ENCODE assay signal across 16 cellular contexts in genomic region chr6:46637145-46637544, GRCh38. TPM values are rescaled to one million over a fixed set of nuclear protein-coding genes. Genes with fewer than 3 reads are reported as not detected.
DNase-seq lines count a peak whose midpoint lies in the region; ATAC-seq and TF ChIP-seq lines count a peak whose summit lies in the region.
"Had no signal": no experiment of that assay in that cellular context is flagged by ENCODE, and none has a peak within 500 bp of the region (broad histone marks: within the 10 kb centered on the region; RNA-seq: fewer than 3 reads in every experiment).

No MANE protein-coding gene starts in this region.

- POLR2A ChIA-PET in PC-3 (lab: Charles Lee; ENCODE audit: unreplicated experiment): no interaction called here

- H3K79me2 ChIP-seq in PC-3 (ENCODE audit: low read length) (no peaks in the 10 kb centered on the region), parathyroid adenoma (no peaks in the 10 kb centered on the region)

- intact Hi-C loops in PC-3 (cut with micrococcal nuclease): no loop called here
- intact Hi-C loops in esophagus squamous epithelium (cut with DNase I): no loop called here

- H3K27ac ChIP-seq in PC-3 (ENCODE audit: low read length) (0 out of 2 replicates have a peak overlapping the region, but pooled peaks have one; percentile 7), esophagus squamous epithelium (peak overlapping the region in 3 of 4 donors; percentile 5 to 50 (median 36)), parathyroid adenoma (peak overlapping the region; percentile 32)
- H3K27ac ChIP-seq: BLaER1 treated with 17β-estradiol and CSF1 and Interleukin-3, amounts not matched to agents 10 nM and 100 nM; testis had no signal

- no peaks in the 10 kb centered on the region for H3F3A ChIP-seq in PC-3 (ENCODE audit: low read length, unreplicated experiment)

- peaks cover 27% of the 10 kb centered on the region for H3K4me1 ChIP-seq in PC-3 (ENCODE audit: insufficient read depth, low read length)
- peaks cover 0 to 5% (median 4%) of the 10 kb centered on the region in 3 donors for H3K4me1 ChIP-seq in esophagus squamous epithelium
- H3K4me1 ChIP-seq in parathyroid adenoma: peaks cover 14% of the 10 kb centered on the region
- H3K4me1 ChIP-seq: testis had no signal

- no peaks in the 10 kb centered on the region for H3K9me2 ChIP-seq in PC-3 (replicated peaks; ENCODE audit: low read length)

- 32 to 35% methylated on average over 4 to 5 of the region's 5 CpGs for WGBS in esophagus squamous epithelium, 2 donors

- peak overlapping the region; percentile 40 for H2AFZ ChIP-seq in PC-3 (ENCODE audit: low read length)
- peak overlapping the region; percentile 51 for H2AFZ ChIP-seq in parathyroid adenoma

- H3K4me3 ChIP-seq in PC-3 (ENCODE audit: low read length) (no peak overlapping the region), esophagus squamous epithelium (no peak overlapping the region), parathyroid adenoma (ENCODE audit: low read depth, low read length) (no peak overlapping the region)
- H3K4me3 ChIP-seq: BLaER1 treated with 17β-estradiol and CSF1 and Interleukin-3, amounts not matched to agents 10 nM and 100 nM; testis had no signal

- H3K4me2 ChIP-seq in PC-3 (ENCODE audit: low read length): peak overlapping the region; percentile 3
- H3K4me2 ChIP-seq in parathyroid adenoma (ENCODE audit: low read length): no peak overlapping the region

- H3K9me3 ChIP-seq in PC-3 (ENCODE audit: low read length): no peaks in the 10 kb centered on the region
- H3K9me3 ChIP-seq in esophagus squamous epithelium: no peaks in the 10 kb centered on the region
- no peaks in the 10 kb centered on the region for H3K9me3 ChIP-seq in parathyroid adenoma (ENCODE audit: control insufficient read depth, low read length)
- H3K9me3 ChIP-seq: BLaER1 treated with 17β-estradiol and CSF1 and Interleukin-3, amounts not matched to agents 10 nM and 100 nM; testis had no signal

- peak; percentile 66 for DNase-seq in GM03348 (ENCODE audit: low spot score)
- peak; percentile 76 for DNase-seq in PC-3
- no peak for DNase-seq in esophagus squamous epithelium (lab: John Stamatoyannopoulos, UW)
- no peak for DNase-seq in stimulated activated CD4-positive, alpha-beta T cell treated with anti-CD3 and anti-CD28 coated beads, Interleukin-2, amount 100 ng/mL, for 24 hours
- no peak for DNase-seq in NCI-H2107 treated with DMSO at 0.1 percent for 48 hours (lab: John Stamatoyannopoulos, UW; ENCODE audit: unreplicated experiment)
- no peak for DNase-seq in COLO829 (ENCODE audit: low spot score)
- DNase-seq: activated CD4-positive, alpha-beta T cell treated with anti-CD3 and anti-CD28 coated beads for 1 hour; activated naive CD8-positive, alpha-beta T cell treated with anti-CD3 and anti-CD28 coated beads for 36 hours; DMS79 treated with DMSO at 0.1 percent for 48 hours; foreskin melanocyte; NCI-H446; T-helper 17 cell; testis had no signal

- no peak for TF ChIP-seq POLR2A in esophagus squamous epithelium (IDR thresholded peaks at IDR 0.05)

- H3K36me3 ChIP-seq in PC-3 (ENCODE audit: low read depth, low read length): no peaks in the 10 kb centered on the region
- no peaks in the 10 kb centered on the region for H3K36me3 ChIP-seq in esophagus squamous epithelium
- no peaks in the 10 kb centered on the region for H3K36me3 ChIP-seq in parathyroid adenoma (ENCODE audit: control insufficient read depth, insufficient read depth, low read length)
- H3K36me3 ChIP-seq: BLaER1 treated with 17β-estradiol and CSF1 and Interleukin-3, amounts not matched to agents 10 nM and 100 nM had no signal

- ATAC-seq in PC-3: peak; percentile 69
- ATAC-seq in HG02885 (IDR thresholded peaks at IDR 0.05; ENCODE audit: poor library complexity, unreplicated experiment): no peak
- ATAC-seq: T-helper 17 cell had no signal

- H3K9ac ChIP-seq in PC-3 (ENCODE audit: low read length): no peak overlapping the region
- no peak overlapping the region for H3K9ac ChIP-seq in parathyroid adenoma
- H3K9ac ChIP-seq: BLaER1 treated with 17β-estradiol and CSF1 and Interleukin-3, amounts not matched to agents 10 nM and 100 nM had no signal

- H3K27me3 ChIP-seq in PC-3 (ENCODE audit: low read length) (no peaks in the 10 kb centered on the region), esophagus squamous epithelium (no peaks in the 10 kb centered on the region), parathyroid adenoma (ENCODE audit: control insufficient read depth, insufficient read depth, low read length) (no peaks in the 10 kb centered on the region)
- H3K27me3 ChIP-seq: BLaER1 treated with 17β-estradiol and CSF1 and Interleukin-3, amounts not matched to agents 10 nM and 100 nM; testis had no signal

- CTCF ChIA-PET in PC-3 (lab: Charles Lee): no interaction called here

- BruUV-seq in PC-3 (replicated peaks; lab: Mats Ljungman, UMichigan): no TSS peak

- TF ChIP-seq CTCF in PC-3 (conservative IDR thresholded peaks at IDR 0.05; ENCODE audit: low read depth, low read length): no peak
- TF ChIP-seq CTCF in esophagus squamous epithelium (IDR thresholded peaks at IDR 0.05): no peak
- no peak for TF ChIP-seq CTCF in parathyroid adenoma (IDR thresholded peaks at IDR 0.05)

- no peaks in the 10 kb centered on the region for H4K20me1 ChIP-seq in PC-3 (ENCODE audit: low read length)
- H4K20me1 ChIP-seq: BLaER1 treated with 17β-estradiol and CSF1 and Interleukin-3, amounts not matched to agents 10 nM and 100 nM had no signal

RNA-seq across cellular contexts. Expression of gene CYP39A1, which starts 15.5 kb away (rescaled TPM):
- total RNA-seq in PC-3 (2014; rRNA removed) (0.66 and 1.2 TPM in 2 replicates), esophagus squamous epithelium (1 to 10 TPM; 2.8 to 9.2 (median 5.1) TPM)
- total RNA-seq: activated naive CD8-positive, alpha-beta T cell treated with anti-CD3 and anti-CD28 coated beads for 36 hours; T-helper 17 cell had no signal

RNA-seq across cellular contexts. Expression of gene SLC25A27, which starts 15.6 kb away (rescaled TPM):
- total RNA-seq in PC-3 (2014; rRNA removed) (3.8 and 13.6 TPM in 2 replicates), esophagus squamous epithelium (10 to 100 TPM in 1 of 4 donors, 1 to 10 TPM in 3; 6.5 to 29.8 (median 8.1) TPM)

RNA-seq across cellular contexts. Expression of gene TDRD6, which starts 50.5 kb away (rescaled TPM):
- total RNA-seq in PC-3 (2014; rRNA removed) (0.07 TPM in 1 of 2 replicates, not detected in the other), esophagus squamous epithelium (1 to 10 TPM in 1 of 4 donors, under 1 TPM in 2, not detected in 1; 0.04 to 1.1 (median 0.22) TPM)
- total RNA-seq: activated naive CD8-positive, alpha-beta T cell treated with anti-CD3 and anti-CD28 coated beads for 36 hours; T-helper 17 cell had no signal

Comparison
In these comparisons a context has a peak if more than half of its experiments do, and no peak if none do; other contexts are left out.
1. DNase-seq: peak in GM03348 (single experiment) and PC-3 (single experiment); none in esophagus squamous epithelium (single experiment), stimulated activated CD4-positive, alpha-beta T cell treated with anti-CD3 and anti-CD28 coated beads, Interleukin-2, amount 100 ng/mL, for 24 hours (0 of 2), NCI-H2107 treated with DMSO at 0.1 percent for 48 hours (single experiment) and COLO829 (single experiment).
2. Peak in every context shown above with its lines, with median percentiles within 50 percentile points of each other: H3K27ac ChIP-seq.